In the genomic region with DNA sequence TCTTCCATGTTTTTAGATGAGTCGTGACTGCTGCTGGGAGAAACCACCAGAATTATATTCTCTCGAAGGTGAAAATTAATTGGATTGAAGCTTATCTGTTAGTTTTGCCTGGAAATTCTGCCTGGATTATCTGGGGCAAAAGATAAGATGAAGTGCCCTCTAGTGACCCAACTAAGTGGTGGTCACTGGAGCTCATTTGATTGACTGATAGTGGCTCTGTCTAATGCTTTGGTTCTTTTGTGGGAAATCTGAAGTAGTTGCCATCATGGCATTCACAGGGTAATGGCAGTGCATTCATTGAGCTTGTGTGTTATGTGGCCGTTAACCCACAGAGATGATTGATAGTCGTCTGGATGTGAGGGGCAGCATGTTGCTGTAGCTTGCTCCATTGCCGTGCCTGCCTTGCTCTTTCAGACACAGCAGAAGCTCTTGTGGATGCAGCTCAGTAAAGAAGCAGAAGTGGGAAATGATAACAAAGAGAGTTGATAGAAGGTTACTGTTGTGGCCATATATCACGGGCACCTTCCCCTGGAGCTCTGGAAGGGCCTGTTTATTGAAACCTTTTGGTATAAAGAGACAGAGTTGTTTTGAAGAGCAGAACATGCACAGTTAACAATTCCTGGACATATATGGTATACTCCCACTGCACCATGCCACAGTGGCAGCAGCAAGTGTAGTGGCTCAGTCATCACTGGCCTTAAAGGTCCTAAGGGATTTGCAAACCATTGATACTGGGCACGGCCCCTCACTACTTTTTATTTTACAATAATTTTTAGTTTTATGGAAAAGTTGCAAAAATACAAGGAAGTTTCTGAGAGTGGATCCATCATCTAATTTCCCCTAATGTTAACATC, we compare ENCODE assay signal across 7 cellular contexts. TPM values are rescaled to one million over a fixed set of nuclear protein-coding genes. Genes with fewer than 3 reads are reported as not detected.
DNase-seq lines count a peak whose midpoint lies in the region; ATAC-seq and TF ChIP-seq lines count a peak whose summit lies in the region.

No MANE protein-coding gene starts in this region.

- H3K79me2 ChIP-seq in GM23248 (ENCODE audit: insufficient read depth), result no peaks in the 10 kb centered on the region
- no peaks in the 10 kb centered on the region for H3K79me2 ChIP-seq in PC-3 (ENCODE audit: low read length)

- in situ Hi-C loops in GM23248 (cut with MboI), result no loop called here

- intact Hi-C loops in PC-3 (cut with micrococcal nuclease), result no loop called here

- H3K4me2 ChIP-seq in GM23248 (ENCODE audit: unreplicated experiment) (no peak overlapping the region), PC-3 (ENCODE audit: low read length) (no peak overlapping the region)

- no peak overlapping the region for H3K4me3 Mint-ChIP-seq in activated T-cell treated with anti-CD3 and anti-CD28 coated beads, Interleukin-2, amount 50 U/mL, for 4 hours

- no peaks in the 10 kb centered on the region for H3K4me1 Mint-ChIP-seq in activated T-cell treated with anti-CD3 and anti-CD28 coated beads, Interleukin-2, amount 50 U/mL, for 4 hours (ENCODE audit: low read depth)

- H3F3A ChIP-seq in GM23248 (ENCODE audit: insufficient read depth), result no peaks in the 10 kb centered on the region
- no peaks in the 10 kb centered on the region for H3F3A ChIP-seq in PC-3 (ENCODE audit: low read length, unreplicated experiment)

- no TSS peak for BruUV-seq in PC-3 (replicated peaks; lab: Mats Ljungman, UMichigan)

- POLR2A ChIA-PET in PC-3 (lab: Charles Lee; ENCODE audit: unreplicated experiment), result no interaction called here

- 0 out of 2 replicates have a peak, but pooled peaks have one; percentile 33 for ATAC-seq in PC-3
- no peak for ATAC-seq in activated T-cell treated with anti-CD3 and anti-CD28 coated beads, Interleukin-2, amount 50 U/mL, for 4 hours

- no peaks in the 10 kb centered on the region for H3K9me3 ChIP-seq in GM23248 (ENCODE audit: low read depth)
- H3K9me3 ChIP-seq in PC-3 (ENCODE audit: low read length), result no peaks in the 10 kb centered on the region

- no peak overlapping the region for H3K4me3 ChIP-seq in GM23248
- H3K4me3 ChIP-seq in PC-3 (ENCODE audit: low read length), result no peak overlapping the region

- no peaks in the 10 kb centered on the region for H3K36me3 ChIP-seq in GM23248 (ENCODE audit: low read depth)
- H3K36me3 ChIP-seq in PC-3 (ENCODE audit: low read depth, low read length), result no peaks in the 10 kb centered on the region

- H4K20me1 ChIP-seq in GM23248 (ENCODE audit: insufficient read depth) (no peaks in the 10 kb centered on the region), PC-3 (ENCODE audit: low read length) (no peaks in the 10 kb centered on the region)

- CTCF ChIA-PET in PC-3 (lab: Charles Lee), result interaction anchor here (0.5 to 1.1 kb wide), 4 partner anchors 8 to 168 kb away, joined by 3 to 18 read pairs (median 4); no protein-coding TSS in a partner anchor

- H3K9ac ChIP-seq in GM23248 (no peak overlapping the region), PC-3 (ENCODE audit: low read length) (no peak overlapping the region)

- DNase-seq in GM23248 (peak; percentile 11), PC-3 (peak; percentile 20), fibroblast of peridontal ligament (ENCODE audit: extremely low read depth) (peak; percentile 45), retina (peak; percentile 32), NCI-H2029 (lab: John Stamatoyannopoulos, UW) (no peak)
- DNase-seq in stimulated activated CD8-positive, alpha-beta memory T cell treated with anti-CD3 and anti-CD28 coated beads, Interleukin-4, amount 100 ng/mL, for 48 hours, result no peak
- no peak for DNase-seq in activated T-cell treated with anti-CD3 and anti-CD28 coated beads, Interleukin-2, amount 50 U/mL, for 4 hours

- WGBS in GM23248 (ENCODE audit: low coverage in 1 of 2, low lambda C conversion rate in 2 of 2, missing lambda C conversion rate in 2 of 2), 2 experiments, result 44 to 46% methylated on average over 7 of the region's 7 CpGs

- H2AFZ ChIP-seq in GM23248 (no peak overlapping the region), PC-3 (ENCODE audit: low read length) (no peak overlapping the region)

- H3K27me3 ChIP-seq in GM23248 (replicated peaks; ENCODE audit: insufficient read depth) (no peaks in the 10 kb centered on the region), PC-3 (ENCODE audit: low read length) (no peaks in the 10 kb centered on the region)

- H3K27ac ChIP-seq in GM23248, result no peak overlapping the region
- no peak overlapping the region for H3K27ac ChIP-seq in PC-3 (ENCODE audit: low read length)

- TF ChIP-seq CTCF in PC-3 (conservative IDR thresholded peaks at IDR 0.05; ENCODE audit: low read depth, low read length), result peak; percentile 56; the same call in 1 of the 2 replicates

- no peaks in the 10 kb centered on the region for H3K9me3 Mint-ChIP-seq in activated T-cell treated with anti-CD3 and anti-CD28 coated beads, Interleukin-2, amount 50 U/mL, for 4 hours

- no peaks in the 10 kb centered on the region for H3K27me3 Mint-ChIP-seq in activated T-cell treated with anti-CD3 and anti-CD28 coated beads, Interleukin-2, amount 50 U/mL, for 4 hours (ENCODE audit: low read depth)

- no peaks in the 10 kb centered on the region for H3K9me2 ChIP-seq in GM23248 (ENCODE audit: insufficient read depth)
- H3K9me2 ChIP-seq in PC-3 (replicated peaks; ENCODE audit: low read length), result no peaks in the 10 kb centered on the region

- H3K36me3 Mint-ChIP-seq in activated T-cell treated with anti-CD3 and anti-CD28 coated beads, Interleukin-2, amount 50 U/mL, for 4 hours (ENCODE audit: insufficient read depth), result no peaks in the 10 kb centered on the region

- no peaks in the 10 kb centered on the region for H3K4me1 ChIP-seq in GM23248 (ENCODE audit: insufficient read depth)
- 0 out of 2 replicates have a peak, but pooled peaks cover 1% of the 10 kb centered on the region for H3K4me1 ChIP-seq in PC-3 (ENCODE audit: insufficient read depth, low read length)

RNA-seq across cellular contexts. Expression of gene CXADR, which starts 42.0 kb away (rescaled TPM):
- total RNA-seq in GM23248 (2014; rRNA removed; shearing (Covaris generic)), result not detected in 2 replicates
- polyA plus RNA-seq in GM23248 (2016; fragmentation: Nextera tagmentation; extraction: Ambion mirVana), result 0.23 TPM in 1 of 2 replicates, not detected in the other
- 11.2 and 11.5 TPM in 2 replicates for total RNA-seq in PC-3 (2014; rRNA removed)
- under 1 TPM; 0.30 to 0.66 (median 0.63) TPM for total RNA-seq in activated T-cell treated with anti-CD3 and anti-CD28 coated beads, Interleukin-2, amount 50 U/mL, for 4 hours

RNA-seq across cellular contexts. Expression of gene BTG3, which starts 57.9 kb away (rescaled TPM):
- total RNA-seq in GM23248 (2014; rRNA removed; shearing (Covaris generic)), result 15.6 and 22.8 TPM in 2 replicates
- 43.7 and 44.4 TPM in 2 replicates for polyA plus RNA-seq in GM23248 (2016; fragmentation: Nextera tagmentation; extraction: Ambion mirVana)
- total RNA-seq in PC-3 (2014; rRNA removed), result 7.1 and 11.9 TPM in 2 replicates
- total RNA-seq in activated T-cell treated with anti-CD3 and anti-CD28 coated beads, Interleukin-2, amount 50 U/mL, for 4 hours, result 10 to 100 TPM; 32.8 to 38.8 (median 33.0) TPM

Comparison
In these comparisons a context has a peak if more than half of its experiments do, and no peak if none do; other contexts are left out.
1. DNase-seq: peak in GM23248 (single experiment), PC-3 (single experiment), fibroblast of peridontal ligament (single experiment) and retina (single experiment); none in stimulated activated CD8-positive, alpha-beta memory T cell treated with anti-CD3 and anti-CD28 coated beads, Interleukin-4, amount 100 ng/mL, for 48 hours (single experiment), activated T-cell treated with anti-CD3 and anti-CD28 coated beads, Interleukin-2, amount 50 U/mL, for 4 hours (single experiment) and NCI-H2029 (single experiment).